In the genomic region with DNA sequence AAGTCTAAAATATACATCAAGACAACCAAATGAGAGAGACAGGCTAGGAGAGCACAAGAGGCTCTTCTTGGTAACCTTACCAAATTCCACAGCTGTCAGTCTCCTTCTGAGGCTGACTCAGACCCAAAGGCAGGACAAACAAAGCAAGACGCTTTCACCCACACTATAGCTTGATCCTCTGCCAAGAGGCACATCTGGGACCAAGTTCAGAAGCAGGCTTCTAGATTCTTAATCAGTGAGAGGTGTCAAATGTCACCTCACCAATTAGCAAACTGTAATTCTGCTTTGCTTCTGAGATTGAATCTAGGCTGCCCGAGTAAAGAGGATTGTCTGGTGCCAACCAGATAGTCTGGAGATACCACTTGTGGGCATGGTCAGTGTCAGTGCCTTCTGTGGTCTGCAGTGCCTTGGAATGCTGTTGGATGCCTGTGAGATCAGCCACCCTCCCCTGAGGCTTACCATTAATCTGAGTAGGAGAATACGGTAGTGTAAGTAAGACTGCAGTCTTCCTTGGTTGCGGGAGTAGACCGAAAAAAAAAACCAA, we compare ENCODE assay signal across 15 cellular contexts.
DNase-seq lines count a peak whose midpoint lies in the region; ATAC-seq and TF ChIP-seq lines count a peak whose summit lies in the region.
"Had no signal": no experiment of that assay in that cellular context is flagged by ENCODE, and none has a peak within 500 bp of the region (broad histone marks: within the 10 kb centered on the region; RNA-seq: fewer than 3 reads in every experiment).

No MANE protein-coding gene starts in this region.

- H2BK20ac ChIP-seq in IMR-90 (ENCODE audit: low read depth, low read length), result peak overlapping the region; percentile 99

- CTCF ChIA-PET in IMR-90 (lab: Yijun Ruan, JAX), result no interaction called here

- peak overlapping the region; percentile 63; the same call in 1 of the 2 replicates for H3K4me2 ChIP-seq in IMR-90 (ENCODE audit: low read depth, low read length)

- BruUV-seq in IMR-90 (replicated peaks; lab: Mats Ljungman, UMichigan), result no TSS peak

- H2BK5ac ChIP-seq in IMR-90 (ENCODE audit: low read depth, low read length, poor library complexity, severe bottlenecking), result peak overlapping the region; percentile 90

- POLR2A ChIA-PET in IMR-90 (lab: Charles Lee; ENCODE audit: unreplicated experiment), result no interaction called here

- TF ChIP-seq CTCF in AG10803 (conservative IDR thresholded peaks at IDR 0.05; ENCODE audit: low read length) (no peak), IMR-90 (conservative IDR thresholded peaks at IDR 0.05; ENCODE audit: low read depth, low read length) (no peak), coronary artery (IDR thresholded peaks at IDR 0.05) (no peak)

- peak overlapping the region; percentile 90 for H2AK5ac ChIP-seq in IMR-90 (ENCODE audit: low read depth, low read length)

- H3K18ac ChIP-seq in IMR-90 (ENCODE audit: low read depth, low read length), result peak overlapping the region; percentile 81; the same call in 1 of the 2 replicates

- H4K5ac ChIP-seq in IMR-90 (ENCODE audit: low read depth, low read length), result peak overlapping the region; percentile 56; the same call in 1 of the 2 replicates

- H4K91ac ChIP-seq in IMR-90 (ENCODE audit: insufficient read depth, low read depth, low read length), result peak overlapping the region; percentile 86

- H3K23ac ChIP-seq in IMR-90 (ENCODE audit: low read depth, low read length), result peak overlapping the region; percentile 89

- H3K4ac ChIP-seq in IMR-90 (ENCODE audit: low read depth, low read length), result peak overlapping the region; percentile 97

- H4K8ac ChIP-seq in IMR-90 (ENCODE audit: low read depth in 2 of 2, low read length in 2 of 2), result peak overlapping the region; percentile 11 to 88; a peak in 3 of 4 replicates

- H3K27ac ChIP-seq in IMR-90 (ENCODE audit: insufficient read depth, low read length), result peak overlapping the region; percentile 46
- H3K27ac ChIP-seq in coronary artery, result no peak overlapping the region
- H3K27ac ChIP-seq: C4-2B had no signal

- no peak for TF ChIP-seq RAD21 in IMR-90 (IDR thresholded peaks at IDR 0.05; ENCODE audit: low read length)

- H3K9me3 ChIP-seq in IMR-90 (ENCODE audit: control insufficient read depth, insufficient read depth, low read length), result no peaks in the 10 kb centered on the region

- peak overlapping the region; percentile 99 for H2BK120ac ChIP-seq in IMR-90 (ENCODE audit: low read depth, low read length)

- H3K9me1 ChIP-seq in IMR-90 (ENCODE audit: insufficient read depth, low read length), result peaks cover 9% of the 10 kb centered on the region; the same call in 1 of the 2 replicates

- no peak overlapping the region for H3K4me3 ChIP-seq in AG10803 (ENCODE audit: low read length)
- no peak overlapping the region for H3K4me3 ChIP-seq in IMR-90 (ENCODE audit: insufficient read depth, low read depth, low read length)
- no peak overlapping the region for H3K4me3 ChIP-seq in coronary artery

- peak overlapping the region; percentile 96 for H3K14ac ChIP-seq in IMR-90 (replicated peaks; ENCODE audit: low read depth, low read length)

- peak; percentile 63 for ATAC-seq in IMR-90 (ENCODE audit: low read depth)
- ATAC-seq: left ventricle myocardium superior had no signal

- peak overlapping the region; percentile 94 for H2AK9ac ChIP-seq in IMR-90 (replicated peaks; ENCODE audit: low read depth, low read length, poor library complexity)

- peaks cover 7 to 43% of the 10 kb centered on the region in 2 experiments for H3K79me1 ChIP-seq in IMR-90 (ENCODE audit: low read depth in 1 of 2, low read length in 2 of 2)

- H4K20me1 ChIP-seq in IMR-90 (ENCODE audit: insufficient read depth, low read length), result no peaks in the 10 kb centered on the region

- peak overlapping the region; percentile 81; the same call in 1 of the 2 replicates for H3K56ac ChIP-seq in IMR-90 (ENCODE audit: extremely low read depth, insufficient read depth, low read length)

- dilution Hi-C loops in IMR-90 (cut with HindIII; ENCODE audit: low sequenced_read_pairs, unreplicated experiment), result no loop called here

- H3K27me3 ChIP-seq in IMR-90 (ENCODE audit: control insufficient read depth, insufficient read depth, low read length), result no peaks in the 10 kb centered on the region

- no peaks in the 10 kb centered on the region for H3K36me3 ChIP-seq in IMR-90 (ENCODE audit: control insufficient read depth, insufficient read depth, low read length)

- no peak for TF ChIP-seq POLR2A in IMR-90 (IDR thresholded peaks at IDR 0.05; ENCODE audit: low read depth, low read length)

- 0% methylated on average over 1 of the region's 5 CpGs; no CpG with 5 or more reads in 1 of the 2 experiments for WGBS in IMR-90 (ENCODE audit: extremely low coverage in 2 of 2, insufficient read length in 1 of 2), 2 experiments

- DNase-seq in AG10803 (ENCODE audit: low read depth), result peak; percentile 88
- DNase-seq in IMR-90, result peak; percentile 80
- DNase-seq in amniotic stem cell (lab: John Stamatoyannopoulos, UW), result peak; percentile 23
- peak; percentile 76 for DNase-seq in islet precursor cell
- DNase-seq in retina, result no peak
- no peak for DNase-seq in coronary artery (ENCODE audit: low spot score)
- DNase-seq in NCI-H2196 (lab: John Stamatoyannopoulos, UW; ENCODE audit: unreplicated experiment), result no peak
- DNase-seq in effector CD4-positive, alpha-beta T cell, result no peak
- DNase-seq: activated CD4-positive, alpha-beta T cell treated with anti-CD3 and anti-CD28 coated beads, Interleukin-2, amount 50 U/mL, for 48 hours; activated naive CD4-positive, alpha-beta T cell treated with anti-CD3 and anti-CD28 coated beads for 36 hours; cortex of kidney; left ventricle myocardium superior; stimulated activated CD4-positive, alpha-beta T cell treated with anti-CD3 and anti-CD28 coated beads, Interleukin-4, amount 100 ng/mL, for 1 hour; stimulated activated naive CD4-positive, alpha-beta T cell had no signal

- peak overlapping the region; percentile 68 for H2AFZ ChIP-seq in IMR-90 (replicated peaks; ENCODE audit: low read length, poor library complexity)

- in situ Hi-C loops in IMR-90 (cut with MboI; ENCODE audit: low sequenced_read_pairs), result no loop called here

- H3K4me1 ChIP-seq in IMR-90 (ENCODE audit: control insufficient read depth, insufficient read depth, low read length), result peaks cover 12% of the 10 kb centered on the region

- H2BK15ac ChIP-seq in IMR-90 (ENCODE audit: low read depth, low read length), result peak overlapping the region; percentile 91; the same call in 2 of the 3 replicates

- no peak overlapping the region for H3K9ac ChIP-seq in IMR-90 (ENCODE audit: low read depth, low read length)

- intact Hi-C loops in IMR-90 (cut with micrococcal nuclease), result no loop called here

TF ChIP-seq in IMR-90, 13 proteins besides CTCF, POLR2A, EP300 and RAD21:
- TF ChIP-seq CEBPB (IDR thresholded peaks at IDR 0.05; ENCODE audit: low read depth, low read length) (no peak), FOS (IDR thresholded peaks at IDR 0.05; ENCODE audit: low read depth, low read length) (0 out of 2 replicates have a peak, but pooled peaks have one; percentile 3)
TF ChIP-seq in IMR-90: peak in this region for 1.

Comparison
In these comparisons a context has a peak if more than half of its experiments do, and no peak if none do; other contexts are left out.
1. DNase-seq: peak in AG10803 (single experiment), IMR-90 (single experiment), amniotic stem cell (single experiment) and islet precursor cell (single experiment); none in retina (single experiment), coronary artery (single experiment), NCI-H2196 (single experiment) and effector CD4-positive, alpha-beta T cell (single experiment).